Comparison of ENCODE assay signal across 13 cellular contexts in the genomic region with DNA sequence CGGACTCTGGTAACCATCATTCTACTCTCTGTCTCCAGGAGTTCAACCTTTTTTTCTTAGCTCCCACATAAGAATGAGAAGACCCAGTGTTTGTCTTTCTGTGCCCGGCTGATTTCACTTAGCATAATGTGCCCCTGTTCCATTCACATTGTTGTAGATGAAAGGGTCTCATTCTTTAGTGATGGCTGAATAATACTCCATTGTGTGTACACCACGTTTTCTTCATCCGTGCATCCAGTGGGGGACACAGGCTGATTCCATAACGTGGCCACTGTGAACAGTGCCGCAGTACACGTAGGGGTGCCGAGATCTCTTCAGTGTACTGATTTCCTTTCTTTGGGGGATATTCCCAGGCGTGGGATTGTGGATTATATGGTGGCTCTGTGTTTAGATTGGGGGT.
DNase-seq lines count a peak whose midpoint lies in the region.
"Had no signal": no experiment of that assay in that cellular context is flagged by ENCODE, and none has a peak within 500 bp of the region (broad histone marks: within the 10 kb centered on the region; RNA-seq: fewer than 3 reads in every experiment).

No MANE protein-coding gene starts in this region.

- in situ Hi-C loops in SK-MEL-5 (cut with HindIII; ENCODE audit: low pct_unique_long_range_greater_than_20kb, low sequenced_read_pairs) = no loop called here

- DNase-seq in SK-MEL-5 (ENCODE audit: low read depth, low spot score) (peak; percentile 40), foreskin melanocyte (peak; percentile 16), midbrain (lab: John Stamatoyannopoulos, UW) (peak; percentile 19), cardiac septum (ENCODE audit: low spot score) (no peak), SHP77 (lab: John Stamatoyannopoulos, UW) (no peak), DMS79 treated with DMSO at 0.1 percent for 48 hours (lab: John Stamatoyannopoulos, UW) (no peak)
- DNase-seq: CD4-positive, alpha-beta memory T cell; DMS153; DMS79; GF-D8; H9 had no signal

- H3K27ac ChIP-seq in temporal lobe (ENCODE audit: low read depth, low read length) = peak overlapping the region; percentile 19
- H3K27ac ChIP-seq: BLaER1 had no signal

- intact Hi-C loops in cardiac septum (cut with DNase I) = no loop called here

Comparison
In these comparisons a context has a peak if more than half of its experiments do, and no peak if none do; other contexts are left out.
1. DNase-seq: peak in SK-MEL-5 (single experiment), foreskin melanocyte (single experiment) and midbrain (single experiment); none in cardiac septum (single experiment), SHP77 (0 of 2) and DMS79 treated with DMSO at 0.1 percent for 48 hours (single experiment).